Comparison of ENCODE assay signal across 9 cellular contexts in genomic region chr18:57649536-57650495, GRCh38. TPM values are rescaled to one million over a fixed set of nuclear protein-coding genes. Genes with fewer than 3 reads are reported as not detected.
DNase-seq lines count a peak whose midpoint lies in the region; ATAC-seq and TF ChIP-seq lines count a peak whose summit lies in the region.
"Had no signal": no experiment of that assay in that cellular context is flagged by ENCODE, and none has a peak within 500 bp of the region (broad histone marks: within the 10 kb centered on the region; RNA-seq: fewer than 3 reads in every experiment).

No MANE protein-coding gene starts in this region.

- no TSS peak for BruUV-seq in MCF 10A (replicated peaks; lab: Mats Ljungman, UMichigan)

- CTCF ChIA-PET in MCF 10A (lab: Yijun Ruan, JAX), result interaction anchor here (0.5 to 1.5 kb wide), 6 partner anchors 20 to 488 kb away, joined by 3 to 5 read pairs (median 3); no protein-coding TSS in a partner anchor

- no peak for TF ChIP-seq POLR2A in breast epithelium (IDR thresholded peaks at IDR 0.05)

- ATAC-seq in HG03342 (IDR thresholded peaks at IDR 0.05; ENCODE audit: unreplicated experiment), result peak; percentile 97

- H3K4me3 ChIP-seq in breast epithelium (no peak overlapping the region), tibial artery (no peak overlapping the region)

- H3K27me3 ChIP-seq in breast epithelium, result no peaks in the 10 kb centered on the region
- no peaks in the 10 kb centered on the region for H3K27me3 ChIP-seq in tibial artery

- intact Hi-C loops in MCF 10A (cut with micrococcal nuclease), result no loop called here
- intact Hi-C loops in breast epithelium (cut with DNase I; ENCODE audit: low total_unique reads), result no loop called here
- intact Hi-C loops in tibial artery (cut with DNase I; ENCODE audit: low total_unique reads), result no loop called here

- H3K36me3 ChIP-seq in breast epithelium, result no peaks in the 10 kb centered on the region
- peaks cover 40 to 64% (median 59%) of the 10 kb centered on the region in 3 donors for H3K36me3 ChIP-seq in tibial artery

- H3K4me1 ChIP-seq in breast epithelium (no peaks in the 10 kb centered on the region), tibial artery (no peaks in the 10 kb centered on the region)
- H3K4me1 ChIP-seq: parathyroid adenoma had no signal

- peak overlapping the region in 1 of 2 donors; percentile 16 for H3K27ac ChIP-seq in breast epithelium
- H3K27ac ChIP-seq in tibial artery, result peak overlapping the region; percentile 29 to 35
- H3K27ac ChIP-seq: parathyroid adenoma had no signal

- H3K9me3 ChIP-seq in breast epithelium (no peaks in the 10 kb centered on the region), tibial artery (no peaks in the 10 kb centered on the region)

- no peaks in the 10 kb centered on the region for H3K27me3 Mint-ChIP-seq in MCF 10A (ENCODE audit: insufficient read depth, unreplicated experiment)

- H3K4me3 Mint-ChIP-seq in MCF 10A (ENCODE audit: unreplicated experiment), result peak overlapping the region; percentile 36

- no peaks in the 10 kb centered on the region for H3K9me3 Mint-ChIP-seq in MCF 10A (ENCODE audit: unreplicated experiment)

- peaks cover 12% of the 10 kb centered on the region for H3K36me3 Mint-ChIP-seq in MCF 10A (ENCODE audit: insufficient read depth, unreplicated experiment)

- H3K27ac Mint-ChIP-seq in MCF 10A (ENCODE audit: low read depth, unreplicated experiment), result peak overlapping the region; percentile 89

- peaks cover 10% of the 10 kb centered on the region for H3K4me1 Mint-ChIP-seq in MCF 10A (ENCODE audit: insufficient read depth, unreplicated experiment)

- POLR2A ChIA-PET in MCF 10A (lab: Yijun Ruan, JAX), result interaction anchor here (0.6 to 2.5 kb wide), 18 partner anchors 8 to 575 kb away, joined by 3 to 12 read pairs (median 3); partner anchors contain the start of gene NARS1

- TF ChIP-seq CTCF in MCF 10A (IDR thresholded peaks at IDR 0.05; ENCODE audit: unreplicated experiment), result no peak
- no peak for TF ChIP-seq CTCF in breast epithelium (IDR thresholded peaks at IDR 0.05)
- TF ChIP-seq CTCF in tibial artery (IDR thresholded peaks at IDR 0.05), result no peak

- DNase-seq in MCF 10A (ENCODE audit: unreplicated experiment), result peak; percentile 89
- DNase-seq in breast epithelium (ENCODE audit: low spot score in 2 of 2), result no peak
- DNase-seq in dermis blood vessel endothelial cell, result peak; percentile 43
- DNase-seq in tibial artery, result no peak
- DNase-seq in NCI-H2171 treated with DMSO at 0.1 percent for 48 hours (lab: John Stamatoyannopoulos, UW), result no peak
- DNase-seq in stimulated activated CD4-positive, alpha-beta T cell treated with anti-CD3 and anti-CD28 coated beads, Interleukin-4, amount 100 ng/mL, for 4 hours, result no peak
- DNase-seq in NCI-H1092 (lab: John Stamatoyannopoulos, UW), result no peak

RNA-seq across cellular contexts. Expression of gene NARS1, which starts 28.2 kb away (rescaled TPM):
- total RNA-seq in MCF 10A (2022) (162 and 175 TPM in 2 replicates), breast epithelium (100 to 1,000 TPM; 134 to 135 (median 135) TPM), dermis blood vessel endothelial cell (145 and 192 TPM in 2 replicates)

Comparison
In these comparisons a context has a peak if more than half of its experiments do, and no peak if none do; other contexts are left out.
1. DNase-seq: peak in MCF 10A (single experiment) and dermis blood vessel endothelial cell (single experiment); none in breast epithelium (0 of 2), tibial artery (0 of 2), NCI-H2171 treated with DMSO at 0.1 percent for 48 hours (single experiment), stimulated activated CD4-positive, alpha-beta T cell treated with anti-CD3 and anti-CD28 coated beads, Interleukin-4, amount 100 ng/mL, for 4 hours (0 of 2) and NCI-H1092 (single experiment).